Comparison of ENCODE assay signal across 29 cellular contexts in the genomic region with DNA sequence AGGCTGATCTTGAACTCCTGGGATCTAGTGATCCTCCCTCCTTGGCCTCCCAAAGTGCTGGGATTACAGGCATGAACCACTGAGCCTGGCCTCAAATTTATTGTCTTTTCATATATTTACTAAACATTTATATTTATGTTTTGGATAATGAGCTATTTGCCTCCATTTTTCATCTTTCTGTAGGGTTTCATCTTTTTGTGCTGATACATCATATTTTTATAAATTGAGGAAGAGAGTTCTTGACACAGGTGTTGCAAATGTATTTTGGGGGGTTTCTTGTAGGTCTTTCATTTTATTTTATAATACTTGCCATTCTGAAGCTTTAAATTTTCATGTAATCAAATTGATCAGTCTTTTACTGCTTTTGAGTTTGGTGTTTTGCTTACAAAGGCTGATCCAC.
"Had no signal": no experiment of that assay in that cellular context is flagged by ENCODE, and none has a peak within 500 bp of the region (broad histone marks: within the 10 kb centered on the region; RNA-seq: fewer than 3 reads in every experiment).

No MANE protein-coding gene starts in this region.

- H3K27me3 ChIP-seq: neural progenitor cell, ovary, spleen, stomach, thyroid gland, tibial nerve, upper lobe of left lung, vagina had no signal

- H3K9ac ChIP-seq: neural progenitor cell, parathyroid adenoma had no signal

- DNase-seq: natural killer cell; occipital lobe; ovary; posterior cingulate gyrus; psoas muscle; right cardiac atrium; spleen; stimulated activated CD4-positive, alpha-beta T cell treated with anti-CD3 and anti-CD28 coated beads, Interleukin-12 subunit alpha, Interleukin-12 subunit beta, amount 100 ng/mL, for 4 hours; stimulated activated CD4-positive, alpha-beta T cell treated with anti-CD3 and anti-CD28 coated beads, Interleukin-1b, Interleukin-23, amount 100 ng/mL, for 48 hours; stimulated activated CD4-positive, alpha-beta T cell treated with anti-CD3 and anti-CD28 coated beads, Interleukin-4, amount 100 ng/mL, for 1 hour; stimulated activated CD4-positive, alpha-beta T cell treated with anti-CD3 and anti-CD28 coated beads, Interleukin-4, amount 100 ng/mL, for 4 hours; stimulated activated CD8-positive, alpha-beta memory T cell treated with anti-CD3 and anti-CD28 coated beads, Interleukin-4, amount 100 ng/mL, for 48 hours; stimulated activated naive CD4-positive, alpha-beta T cell treated with Interleukin-2 at 50 U/mL for 16 hours; stomach; thyroid gland; trophoblast cell; upper lobe of left lung had no signal

- H3K79me2 ChIP-seq: parathyroid adenoma had no signal

- H3K27ac Mint-ChIP-seq: natural killer cell; nephron; neural progenitor cell; progenitor cell of endocrine pancreas; stimulated activated memory B cell treated with anti-CD40 and anti-IgM and Interleukin-4, amounts not matched to agents 10 μg/mL and 1 μg/mL and 100 μg/mL, for 72 hours; stimulated activated naive CD8-positive, alpha-beta T cell treated with anti-CD3 and anti-CD28 coated beads, Interleukin-15, Interleukin-2, amounts not matched to agents 100 ng/mL and 50 ng/mL, for 24 hours had no signal

- H3K27ac ChIP-seq: neural progenitor cell, ovary, parathyroid adenoma, psoas muscle, skin epidermis, spleen, stomach, thoracic aorta, thyroid gland, tibial nerve, upper lobe of left lung, vagina had no signal

- ATAC-seq: natural killer cell; psoas muscle; right cardiac atrium; sciatic nerve; stimulated activated memory B cell treated with anti-CD40 and anti-IgM and Interleukin-4, amounts not matched to agents 10 μg/mL and 1 μg/mL and 100 μg/mL, for 72 hours had no signal

- H3K4me3 ChIP-seq: neural progenitor cell, ovary, psoas muscle, skin epidermis, smooth muscle cell, spleen, stomach, thoracic aorta, thyroid gland, tibial nerve, upper lobe of left lung, vagina had no signal

- H3K36me3 ChIP-seq: ovary, thoracic aorta, vagina had no signal

- H2AFZ ChIP-seq: neural progenitor cell, parathyroid adenoma had no signal

- H3K4me1 ChIP-seq: neural progenitor cell, parathyroid adenoma, psoas muscle, spleen, stomach, thyroid gland, tibial nerve, upper lobe of left lung, vagina had no signal

- H3K27me3 Mint-ChIP-seq: progenitor cell of endocrine pancreas; stimulated activated memory B cell treated with anti-CD40 and anti-IgM and Interleukin-4, amounts not matched to agents 10 μg/mL and 1 μg/mL and 100 μg/mL, for 72 hours; stimulated activated naive CD8-positive, alpha-beta T cell treated with anti-CD3 and anti-CD28 coated beads, Interleukin-15, Interleukin-2, amounts not matched to agents 100 ng/mL and 50 ng/mL, for 24 hours had no signal

- H3K4me1 Mint-ChIP-seq: nephron, neural progenitor cell had no signal

- H3K4me3 Mint-ChIP-seq: natural killer cell; nephron; neural progenitor cell; stimulated activated memory B cell treated with anti-CD40 and anti-IgM and Interleukin-4, amounts not matched to agents 10 μg/mL and 1 μg/mL and 100 μg/mL, for 72 hours; stimulated activated naive CD8-positive, alpha-beta T cell treated with anti-CD3 and anti-CD28 coated beads, Interleukin-15, Interleukin-2, amounts not matched to agents 100 ng/mL and 50 ng/mL, for 24 hours had no signal

- H3K4me2 ChIP-seq: neural progenitor cell, smooth muscle cell had no signal

- H3K9me3 Mint-ChIP-seq: nephron; neural progenitor cell; stimulated activated naive CD8-positive, alpha-beta T cell treated with anti-CD3 and anti-CD28 coated beads, Interleukin-15, Interleukin-2, amounts not matched to agents 100 ng/mL and 50 ng/mL, for 24 hours had no signal

- H3K9me3 ChIP-seq: ovary, psoas muscle, stomach, thoracic aorta, thyroid gland, tibial nerve, upper lobe of left lung, vagina had no signal
